9 cellular contexts compared by ENCODE assay signal in genomic region chr10:52883996-52884871, GRCh38.
DNase-seq lines count a peak whose midpoint lies in the region; ATAC-seq and TF ChIP-seq lines count a peak whose summit lies in the region.
"Had no signal": no experiment of that assay in that cellular context is flagged by ENCODE, and none has a peak within 500 bp of the region (broad histone marks: within the 10 kb centered on the region; RNA-seq: fewer than 3 reads in every experiment).

No MANE protein-coding gene starts in this region.

- no peaks in the 10 kb centered on the region for H3K27me3 Mint-ChIP-seq in neural crest cell (ENCODE audit: low read depth)
- H3K27me3 Mint-ChIP-seq in activated CD8-positive, alpha-beta memory T cell treated with anti-CD3 and anti-CD28 coated beads, Interleukin-2, amount 10 ng/mL, durations not matched to agents 7 days and 5 days = no peaks in the 10 kb centered on the region

- no peaks in the 10 kb centered on the region for H3K36me3 Mint-ChIP-seq in neural crest cell (ENCODE audit: low read depth)
- H3K36me3 Mint-ChIP-seq in activated CD8-positive, alpha-beta memory T cell treated with anti-CD3 and anti-CD28 coated beads, Interleukin-2, amount 10 ng/mL, durations not matched to agents 7 days and 5 days = no peaks in the 10 kb centered on the region

- CTCF ChIA-PET in activated CD8-positive, alpha-beta memory T cell treated with anti-CD3 and anti-CD28 coated beads, Interleukin-2, amount 10 ng/mL, durations not matched to agents 7 days and 5 days (lab: Charles Lee) = no interaction called here

- no peak overlapping the region for H3K27ac Mint-ChIP-seq in neural crest cell (ENCODE audit: unreplicated experiment)
- H3K27ac Mint-ChIP-seq in activated CD8-positive, alpha-beta memory T cell treated with anti-CD3 and anti-CD28 coated beads, Interleukin-2, amount 10 ng/mL, durations not matched to agents 7 days and 5 days = no peak overlapping the region

- WGBS in HUES64 = 44% methylated on average over 33 of the region's 33 CpGs

- no peaks in the 10 kb centered on the region for H3K9me3 Mint-ChIP-seq in neural crest cell
- H3K9me3 Mint-ChIP-seq in activated CD8-positive, alpha-beta memory T cell treated with anti-CD3 and anti-CD28 coated beads, Interleukin-2, amount 10 ng/mL, durations not matched to agents 7 days and 5 days (ENCODE audit: low read depth) = peaks cover 4% of the 10 kb centered on the region

- H3K4me3 ChIP-seq in HUES64 (ENCODE audit: low read length) = peak overlapping the region; percentile 16; the same call in 1 of the 2 replicates
- H3K4me3 ChIP-seq: ovary had no signal

- H3K9ac ChIP-seq in HUES64 (ENCODE audit: low read depth, low read length) = peak overlapping the region; percentile 59; the same call in 1 of the 2 replicates

- H3K4me1 Mint-ChIP-seq in neural crest cell = peaks cover 15% of the 10 kb centered on the region
- H3K4me1 Mint-ChIP-seq in activated CD8-positive, alpha-beta memory T cell treated with anti-CD3 and anti-CD28 coated beads, Interleukin-2, amount 10 ng/mL, durations not matched to agents 7 days and 5 days = no peaks in the 10 kb centered on the region

- peaks cover 21% of the 10 kb centered on the region for H3K4me1 ChIP-seq in HUES64 (ENCODE audit: insufficient read depth, low read length)

- no peaks in the 10 kb centered on the region for H3K27me3 ChIP-seq in HUES64 (ENCODE audit: insufficient read depth, low read length)
- H3K27me3 ChIP-seq: ovary had no signal

- H3K27ac ChIP-seq in HUES64 (ENCODE audit: low read depth, low read length) = peak overlapping the region; percentile 82
- H3K27ac ChIP-seq: ovary had no signal

- ATAC-seq in GM21825 (IDR thresholded peaks at IDR 0.05; ENCODE audit: unreplicated experiment) (peak; percentile 96), SK-N-SH treated with all-trans-retinoic acid at 6 μM for 48 hours (peak; percentile 97)
- no peak for ATAC-seq in activated CD8-positive, alpha-beta memory T cell treated with anti-CD3 and anti-CD28 coated beads, Interleukin-2, amount 10 ng/mL, durations not matched to agents 7 days and 5 days

- peak; percentile 92 for TF ChIP-seq CTCF in neural crest cell (conservative IDR thresholded peaks at IDR 0.05)

- H3K9me3 ChIP-seq in HUES64 (ENCODE audit: insufficient read depth, low read depth, low read length) = no peaks in the 10 kb centered on the region
- H3K9me3 ChIP-seq: ovary had no signal

- peak overlapping the region; percentile 28 for H3K4me3 Mint-ChIP-seq in neural crest cell
- no peak overlapping the region for H3K4me3 Mint-ChIP-seq in activated CD8-positive, alpha-beta memory T cell treated with anti-CD3 and anti-CD28 coated beads, Interleukin-2, amount 10 ng/mL, durations not matched to agents 7 days and 5 days

- DNase-seq in stimulated activated CD4-positive, alpha-beta T cell treated with anti-CD3 and anti-CD28 coated beads, Interleukin-1b, Interleukin-23, amount 100 ng/mL, for 48 hours = peak; percentile 3
- no peak for DNase-seq in stimulated activated CD4-positive, alpha-beta T cell treated with anti-CD3 and anti-CD28 coated beads, Interleukin-4, amount 100 ng/mL, for 24 hours
- DNase-seq in fibroblast of peridontal ligament (ENCODE audit: extremely low read depth) (peak; percentile 74), neural crest cell (ENCODE audit: low read depth, low spot score) (peak; percentile 58)
- DNase-seq in activated CD8-positive, alpha-beta memory T cell treated with anti-CD3 and anti-CD28 coated beads, Interleukin-2, amount 10 ng/mL, durations not matched to agents 7 days and 5 days = no peak

- no peaks in the 10 kb centered on the region for H3K36me3 ChIP-seq in HUES64 (ENCODE audit: insufficient read depth, low read length)
- H3K36me3 ChIP-seq: ovary had no signal

TF ChIP-seq in SK-N-SH treated with all-trans-retinoic acid at 6 μM for 48 hours, 23 proteins besides CTCF, POLR2A, EP300 and RAD21:
- TF ChIP-seq ZFP3 (CRISPR knock-in tag; IDR thresholded peaks at IDR 0.05) (no peak), ZC3H10 (CRISPR knock-in tag; IDR thresholded peaks at IDR 0.05) (no peak), ZFP30 (CRISPR knock-in tag; IDR thresholded peaks at IDR 0.05) (no peak), PPARA (CRISPR knock-in tag; IDR thresholded peaks at IDR 0.05; ENCODE audit: borderline replicate concordance) (no peak), ZNF70 (CRISPR knock-in tag; IDR thresholded peaks at IDR 0.05) (no peak), BACH2 (CRISPR knock-in tag; IDR thresholded peaks at IDR 0.05; ENCODE audit: borderline replicate concordance) (no peak), PATZ1 (CRISPR knock-in tag; IDR thresholded peaks at IDR 0.05; ENCODE audit: borderline replicate concordance) (no peak), ARNTL (CRISPR knock-in tag; IDR thresholded peaks at IDR 0.05; ENCODE audit: borderline replicate concordance, low read depth) (no peak), GLIS3 (CRISPR knock-in tag; IDR thresholded peaks at IDR 0.05) (no peak), CSDC2 (CRISPR knock-in tag; IDR thresholded peaks at IDR 0.05) (no peak), ZNF565 (CRISPR knock-in tag; conservative IDR thresholded peaks at IDR 0.05; ENCODE audit: low read depth) (no peak)
- TF ChIP-seq, protein P1, sequence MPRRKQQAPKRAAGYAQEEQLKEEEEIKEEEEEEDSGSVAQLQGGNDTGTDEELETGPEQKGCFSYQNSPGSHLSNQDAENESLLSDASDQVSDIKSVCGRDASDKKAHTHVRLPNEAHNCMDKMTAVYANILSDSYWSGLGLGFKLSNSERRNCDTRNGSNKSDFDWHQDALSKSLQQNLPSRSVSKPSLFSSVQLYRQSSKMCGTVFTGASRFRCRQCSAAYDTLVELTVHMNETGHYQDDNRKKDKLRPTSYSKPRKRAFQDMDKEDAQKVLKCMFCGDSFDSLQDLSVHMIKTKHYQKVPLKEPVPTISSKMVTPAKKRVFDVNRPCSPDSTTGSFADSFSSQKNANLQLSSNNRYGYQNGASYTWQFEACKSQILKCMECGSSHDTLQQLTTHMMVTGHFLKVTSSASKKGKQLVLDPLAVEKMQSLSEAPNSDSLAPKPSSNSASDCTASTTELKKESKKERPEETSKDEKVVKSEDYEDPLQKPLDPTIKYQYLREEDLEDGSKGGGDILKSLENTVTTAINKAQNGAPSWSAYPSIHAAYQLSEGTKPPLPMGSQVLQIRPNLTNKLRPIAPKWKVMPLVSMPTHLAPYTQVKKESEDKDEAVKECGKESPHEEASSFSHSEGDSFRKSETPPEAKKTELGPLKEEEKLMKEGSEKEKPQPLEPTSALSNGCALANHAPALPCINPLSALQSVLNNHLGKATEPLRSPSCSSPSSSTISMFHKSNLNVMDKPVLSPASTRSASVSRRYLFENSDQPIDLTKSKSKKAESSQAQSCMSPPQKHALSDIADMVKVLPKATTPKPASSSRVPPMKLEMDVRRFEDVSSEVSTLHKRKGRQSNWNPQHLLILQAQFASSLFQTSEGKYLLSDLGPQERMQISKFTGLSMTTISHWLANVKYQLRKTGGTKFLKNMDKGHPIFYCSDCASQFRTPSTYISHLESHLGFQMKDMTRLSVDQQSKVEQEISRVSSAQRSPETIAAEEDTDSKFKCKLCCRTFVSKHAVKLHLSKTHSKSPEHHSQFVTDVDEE (CRISPR knock-in tag; IDR thresholded peaks at IDR 0.05) = no peak

Comparison
In these comparisons a context has a peak if more than half of its experiments do, and no peak if none do; other contexts are left out.
1. DNase-seq: peak in stimulated activated CD4-positive, alpha-beta T cell treated with anti-CD3 and anti-CD28 coated beads, Interleukin-1b, Interleukin-23, amount 100 ng/mL, for 48 hours (single experiment), fibroblast of peridontal ligament (single experiment) and neural crest cell (single experiment); none in stimulated activated CD4-positive, alpha-beta T cell treated with anti-CD3 and anti-CD28 coated beads, Interleukin-4, amount 100 ng/mL, for 24 hours (single experiment) and activated CD8-positive, alpha-beta memory T cell treated with anti-CD3 and anti-CD28 coated beads, Interleukin-2, amount 10 ng/mL, durations not matched to agents 7 days and 5 days (single experiment).